Comparison of ENCODE assay signal across 8 cellular contexts in genomic region chr16:85428168-85428898, GRCh38.
DNase-seq lines count a peak whose midpoint lies in the region; ATAC-seq and TF ChIP-seq lines count a peak whose summit lies in the region.

No MANE protein-coding gene starts in this region.

- TF ChIP-seq CTCF in Peyer's patch (IDR thresholded peaks at IDR 0.05) (peak; percentile 24 to 73 (median 59)), adrenal gland (IDR thresholded peaks at IDR 0.05) (peak; percentile 15 to 50 (median 35))

- H3K27ac ChIP-seq in Peyer's patch = no peak overlapping the region
- no peak overlapping the region for H3K27ac ChIP-seq in adrenal gland

- no peak for TF ChIP-seq POLR2A in Peyer's patch (IDR thresholded peaks at IDR 0.05)
- no peak for TF ChIP-seq POLR2A in adrenal gland (IDR thresholded peaks at IDR 0.05)

- H3K9me3 Mint-ChIP-seq in immature natural killer cell = peaks cover 0 to 1% (median 0%) of the 10 kb centered on the region in 6 donors

- H3K4me1 Mint-ChIP-seq in immature natural killer cell = no peaks in the 10 kb centered on the region

- H3K4me1 ChIP-seq in Peyer's patch = peaks cover 0 to 9% (median 0%) of the 10 kb centered on the region in 4 donors
- H3K4me1 ChIP-seq in adrenal gland (replicated peaks in 1 of 2) = no peaks in the 10 kb centered on the region

- no peak for ATAC-seq in HG03460 (IDR thresholded peaks at IDR 0.05; ENCODE audit: unreplicated experiment)

- DNase-seq in activated gamma-delta T cell treated with Interleukin-2 at 50 U/mL for 16 hours = peak; percentile 49
- DNase-seq in activated gamma-delta T cell (lab: John Stamatoyannopoulos, UW) = no peak
- peak; percentile 42 to 84 (median 70) for DNase-seq in Peyer's patch
- peak in 2 of 7 donors; percentile 38 to 43 for DNase-seq in adrenal gland
- DNase-seq in immature natural killer cell = peak in 2 of 3 donors; percentile 35 to 55
- peak; percentile 26 for DNase-seq in stimulated activated CD8-positive, alpha-beta memory T cell treated with anti-CD3 and anti-CD28 coated beads, Interleukin-15, amount 100 ng/mL, for 1 hour (ENCODE audit: low read depth)
- DNase-seq in NCI-H226 = no peak

- WGBS in adrenal gland, 4 donors = 60 to 70% (median 67%) methylated on average over 12 to 17 of the region's 17 CpGs

- no peaks in the 10 kb centered on the region for H3K27me3 ChIP-seq in Peyer's patch
- H3K27me3 ChIP-seq in adrenal gland = no peaks in the 10 kb centered on the region

- no peak overlapping the region for H3K4me3 ChIP-seq in Peyer's patch
- H3K4me3 ChIP-seq in adrenal gland = no peak overlapping the region

- H3K36me3 ChIP-seq in Peyer's patch (no peaks in the 10 kb centered on the region), adrenal gland (replicated peaks in 1 of 2) (no peaks in the 10 kb centered on the region)

- no peak overlapping the region for H3K27ac Mint-ChIP-seq in immature natural killer cell

- H3K4me3 Mint-ChIP-seq in immature natural killer cell = no peak overlapping the region

- H3K27me3 Mint-ChIP-seq in immature natural killer cell (ENCODE audit: low read depth in 3 of 3) = peaks cover 4 to 7% (median 6%) of the 10 kb centered on the region in 3 donors

- H3K9me3 ChIP-seq in Peyer's patch (no peaks in the 10 kb centered on the region), adrenal gland (replicated peaks in 1 of 3) (no peaks in the 10 kb centered on the region)

- no peaks in the 10 kb centered on the region for H3K36me3 Mint-ChIP-seq in immature natural killer cell

- intact Hi-C loops in adrenal gland (cut with DNase I) = no loop called here

Comparison
In these comparisons a context has a peak if more than half of its experiments do, and no peak if none do; other contexts are left out.
1. DNase-seq: peak in activated gamma-delta T cell treated with Interleukin-2 at 50 U/mL for 16 hours (single experiment), Peyer's patch (3 of 3), immature natural killer cell (2 of 3) and stimulated activated CD8-positive, alpha-beta memory T cell treated with anti-CD3 and anti-CD28 coated beads, Interleukin-15, amount 100 ng/mL, for 1 hour (single experiment); none in activated gamma-delta T cell (single experiment) and NCI-H226 (single experiment).